1 cellular context compared by ENCODE assay signal in genomic region chr3:124811441-124811840, GRCh38.
TF ChIP-seq lines count a peak whose summit lies in the region.

No MANE protein-coding gene starts in this region.

TF ChIP-seq in GM23338, 12 proteins besides CTCF, POLR2A, EP300 and RAD21 (continued from another document):
- TF ChIP-seq ZNF462 (CRISPR knock-in tag; IDR thresholded peaks at IDR 0.05) (no peak), REST (IDR thresholded peaks at IDR 0.05; ENCODE audit: unreplicated experiment) (no peak)
